10 cellular contexts compared by ENCODE assay signal in genomic region chr2:139790807-139791206, GRCh38.
A peak's percentile ranks its signal among the peaks of the same experiment; 100 is the strongest.
DNase-seq lines count a peak whose midpoint lies in the region; ATAC-seq and TF ChIP-seq lines count a peak whose summit lies in the region.
"Had no signal": no experiment of that assay in that cellular context is flagged by ENCODE, and none has a peak within 500 bp of the region (broad histone marks: within the 10 kb centered on the region; RNA-seq: fewer than 3 reads in every experiment).

No MANE protein-coding gene starts in this region.

- no peak overlapping the region for H3K4me3 Mint-ChIP-seq in brain
- H3K4me3 Mint-ChIP-seq in neural progenitor cell = no peak overlapping the region
- H3K4me3 Mint-ChIP-seq: memory B cell had no signal

- no peaks in the 10 kb centered on the region for H3K9me3 Mint-ChIP-seq in brain
- no peaks in the 10 kb centered on the region for H3K9me3 Mint-ChIP-seq in neural progenitor cell

- H3F3A ChIP-seq in neural progenitor cell (ENCODE audit: low read depth) = no peaks in the 10 kb centered on the region

- no peak overlapping the region for H3K4me2 ChIP-seq in neural progenitor cell

- DNase-seq in GM20000 (ENCODE audit: low spot score) = peak; percentile 4
- peak; percentile 73 for DNase-seq in NCI-H2171 treated with DMSO at 0.1 percent for 48 hours (lab: John Stamatoyannopoulos, UW)
- no peak for DNase-seq in neural progenitor cell (ENCODE audit: low spot score)
- DNase-seq in posterior vena cava (ENCODE audit: low spot score) = no peak
- DNase-seq in activated CD4-positive, alpha-beta T cell treated with anti-CD3 and anti-CD28 coated beads, Interleukin-2, amount 50 U/mL, for 4 hours = no peak
- DNase-seq: transverse colon had no signal

- TF ChIP-seq CTCF in GM20000 (IDR thresholded peaks at IDR 0.05; ENCODE audit: extremely low read depth, missing control alignments) (no peak), brain (conservative IDR thresholded peaks at IDR 0.05) (peak; percentile 59 to 75), neural progenitor cell (IDR thresholded peaks at IDR 0.05) (peak; percentile 36)

- no peaks in the 10 kb centered on the region for H3K9me3 ChIP-seq in neural progenitor cell (ENCODE audit: low read depth)
- H3K9me3 ChIP-seq: transverse colon had no signal

- H4K20me1 ChIP-seq in neural progenitor cell (ENCODE audit: low read depth) = no peaks in the 10 kb centered on the region

- H3K27me3 Mint-ChIP-seq in brain (peaks cover 3% of the 10 kb centered on the region), neural progenitor cell (ENCODE audit: insufficient read depth, low read depth) (no peaks in the 10 kb centered on the region)
- H3K27me3 Mint-ChIP-seq: memory B cell had no signal

- H3K36me3 ChIP-seq in neural progenitor cell = no peaks in the 10 kb centered on the region
- H3K36me3 ChIP-seq: transverse colon had no signal

- no peak for ATAC-seq in GM21381 (IDR thresholded peaks at IDR 0.05; ENCODE audit: unreplicated experiment)
- ATAC-seq in HG02973 (IDR thresholded peaks at IDR 0.05; ENCODE audit: unreplicated experiment) = no peak

- H3K9ac ChIP-seq in neural progenitor cell = no peak overlapping the region

- H3K27ac Mint-ChIP-seq in brain = peak overlapping the region in 3 of 5 experiments; percentile 0 to 26 (median 1)
- no peak overlapping the region for H3K27ac Mint-ChIP-seq in neural progenitor cell
- H3K27ac Mint-ChIP-seq: memory B cell had no signal

- H3K36me3 Mint-ChIP-seq in brain (no peaks in the 10 kb centered on the region), neural progenitor cell (no peaks in the 10 kb centered on the region)
- H3K36me3 Mint-ChIP-seq: memory B cell had no signal

- H3K79me2 ChIP-seq in neural progenitor cell (ENCODE audit: low read depth) = no peaks in the 10 kb centered on the region

- H3K4me3 ChIP-seq in neural progenitor cell = no peak overlapping the region
- H3K4me3 ChIP-seq: transverse colon had no signal

- no peak overlapping the region for H2AFZ ChIP-seq in neural progenitor cell (replicated peaks)

- H3K4me1 Mint-ChIP-seq in brain (peaks cover 19% of the 10 kb centered on the region), neural progenitor cell (peaks cover 5% of the 10 kb centered on the region)
- H3K4me1 Mint-ChIP-seq: memory B cell had no signal

- H3K4me1 ChIP-seq in neural progenitor cell = no peaks in the 10 kb centered on the region
- H3K4me1 ChIP-seq: transverse colon had no signal

- intact Hi-C loops in posterior vena cava (cut with DNase I) = no loop called here

- no peak overlapping the region for H3K27ac ChIP-seq in neural progenitor cell
- H3K27ac ChIP-seq: transverse colon had no signal

- no peaks in the 10 kb centered on the region for H3K27me3 ChIP-seq in neural progenitor cell
- H3K27me3 ChIP-seq: transverse colon had no signal

Comparison
In these comparisons a context has a peak if more than half of its experiments do, and no peak if none do; other contexts are left out.
1. DNase-seq: peak in GM20000 (single experiment) and NCI-H2171 treated with DMSO at 0.1 percent for 48 hours (single experiment); none in neural progenitor cell (single experiment), posterior vena cava (single experiment) and activated CD4-positive, alpha-beta T cell treated with anti-CD3 and anti-CD28 coated beads, Interleukin-2, amount 50 U/mL, for 4 hours (0 of 2).